9 cellular contexts compared by ENCODE assay signal in genomic region chr20:34216382-34216742, GRCh38. TPM values are rescaled to one million over a fixed set of nuclear protein-coding genes. Genes with fewer than 3 reads are reported as not detected.
DNase-seq lines count a peak whose midpoint lies in the region; ATAC-seq and TF ChIP-seq lines count a peak whose summit lies in the region.
"Had no signal": no experiment of that assay in that cellular context is flagged by ENCODE, and none has a peak within 500 bp of the region (broad histone marks: within the 10 kb centered on the region; RNA-seq: fewer than 3 reads in every experiment).

No MANE protein-coding gene starts in this region.

- peaks cover 3% of the 10 kb centered on the region; the same call in 1 of the 2 replicates for H3K9me3 ChIP-seq in HUES6 (ENCODE audit: control insufficient read depth, insufficient read depth, low read depth, low read length)

- H3K4me1 Mint-ChIP-seq in naive B cell = peaks cover 9 to 14% (median 11%) of the 10 kb centered on the region in 3 donors

- H3K9ac ChIP-seq in HUES6 (ENCODE audit: low read length) = no peak overlapping the region

- H3K27me3 Mint-ChIP-seq in naive B cell = peaks cover 14 to 40% (median 36%) of the 10 kb centered on the region in 3 donors

- DNase-seq in choroid plexus epithelial cell (ENCODE audit: low read depth) = no peak
- DNase-seq in naive B cell = no peak
- DNase-seq in stimulated activated CD8-positive, alpha-beta memory T cell treated with anti-CD3 and anti-CD28 coated beads, Interleukin-4, amount 100 ng/mL, for 48 hours = no peak
- no peak for DNase-seq in SHP77 (lab: John Stamatoyannopoulos, UW)
- DNase-seq in GM03348 (ENCODE audit: low spot score) = no peak
- DNase-seq: DND-41 had no signal

- ATAC-seq in naive B cell (ENCODE audit: low read depth in 2 of 2) = no peak
- ATAC-seq in HG03378 (IDR thresholded peaks at IDR 0.05; ENCODE audit: unreplicated experiment) = no peak

- H3K4me3 ChIP-seq in HUES6 (ENCODE audit: low read depth, low read length) = peak overlapping the region; percentile 60
- peak overlapping the region; percentile 68 for H3K4me3 ChIP-seq in choroid plexus epithelial cell (ENCODE audit: low read depth, low read length)

- peak overlapping the region in 6 of 8 donors; percentile 36 to 89 (median 88) for H3K4me3 Mint-ChIP-seq in naive B cell

- TF ChIP-seq CTCF in 22Rv1 (IDR thresholded peaks at IDR 0.05) (no peak), choroid plexus epithelial cell (conservative IDR thresholded peaks at IDR 0.05; ENCODE audit: low read depth, low read length) (no peak)

- H3K4me1 ChIP-seq in HUES6 (ENCODE audit: control insufficient read depth, insufficient read depth, low read length) = no peaks in the 10 kb centered on the region

- H3K27me3 ChIP-seq in HUES6 (ENCODE audit: control insufficient read depth, insufficient read depth, low read length) = peaks cover 41% of the 10 kb centered on the region

- peak overlapping the region; percentile 74 for H3K27ac ChIP-seq in 22Rv1
- H3K27ac ChIP-seq in HUES6 (ENCODE audit: low read depth, low read length) = no peak overlapping the region

- peaks cover 0 to 6% of the 10 kb centered on the region in 2 donors for H3K36me3 Mint-ChIP-seq in naive B cell

- H3K27ac Mint-ChIP-seq in naive B cell = no peak overlapping the region

- H3K36me3 ChIP-seq in HUES6 (ENCODE audit: control insufficient read depth, insufficient read depth, low read length) = no peaks in the 10 kb centered on the region

- peaks cover 0 to 10% (median 2%) of the 10 kb centered on the region in 7 donors for H3K9me3 Mint-ChIP-seq in naive B cell

RNA-seq across cellular contexts. Expression of gene ASIP, which starts 24.9 kb away (rescaled TPM):
- under 1 TPM in 1 of 6 donors, not detected in 5; 0.82 TPM for polyA plus RNA-seq in naive B cell (ENCODE audit: low read depth in 6 of 6)
